Comparison of ENCODE assay signal across 8 cellular contexts in the genomic region with DNA sequence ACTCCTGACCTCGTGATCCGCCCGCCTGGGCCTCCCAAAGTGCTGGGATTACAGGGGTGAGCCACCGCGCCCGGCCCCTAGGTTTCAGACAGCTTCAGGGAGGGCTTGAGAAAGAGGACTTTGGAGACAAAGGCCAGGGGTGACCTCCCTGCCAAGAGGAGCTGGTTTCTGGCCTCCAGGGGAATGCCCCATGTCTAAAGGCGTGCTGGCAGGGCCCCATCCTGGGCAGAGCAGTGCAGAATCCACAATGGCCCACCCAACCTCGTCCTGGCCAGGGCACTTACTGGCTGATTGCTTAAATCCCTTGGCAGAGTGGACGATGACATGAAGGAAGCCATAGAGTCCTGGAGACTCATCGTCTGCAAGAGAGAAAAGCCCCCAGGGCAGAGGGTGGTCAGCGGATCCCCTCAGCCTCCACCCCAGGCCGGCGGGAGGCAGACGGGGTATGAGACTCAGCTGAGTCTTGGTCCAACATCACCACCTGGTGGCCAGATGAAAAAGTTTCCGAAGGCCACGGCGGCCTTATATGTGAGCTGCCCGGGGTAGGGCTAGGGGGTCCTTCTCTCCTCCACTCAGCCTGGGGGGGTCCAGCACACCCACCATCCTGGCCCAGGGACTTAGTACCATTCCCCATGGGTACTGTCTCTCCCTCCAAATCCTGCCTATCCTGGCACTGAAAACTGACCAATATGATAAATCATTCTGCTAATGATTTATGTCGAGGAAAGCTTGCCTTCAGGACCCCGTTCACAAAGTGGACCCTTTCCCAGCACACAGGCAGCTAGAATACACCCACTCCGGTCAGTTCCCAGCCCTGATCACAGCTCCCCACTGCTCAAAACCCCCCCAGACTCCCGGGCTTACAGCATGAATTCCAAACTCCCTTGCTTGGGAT. TPM values are rescaled to one million over a fixed set of nuclear protein-coding genes. Genes with fewer than 3 reads are reported as not detected.
DNase-seq lines count a peak whose midpoint lies in the region; ATAC-seq and TF ChIP-seq lines count a peak whose summit lies in the region.

No MANE protein-coding gene starts in this region.

- ATAC-seq in lung (ENCODE audit: insufficient read depth, low FRiP score) (no peak), HG03108 (IDR thresholded peaks at IDR 0.05; ENCODE audit: unreplicated experiment) (no peak), HG03139 (IDR thresholded peaks at IDR 0.05; ENCODE audit: unreplicated experiment) (no peak)
- peak; percentile 79 for ATAC-seq in stimulated activated memory B cell treated with anti-CD40 and anti-IgM and Interleukin-4, amounts not matched to agents 10 μg/mL and 1 μg/mL and 100 μg/mL, for 72 hours

- no peaks in the 10 kb centered on the region for H3K27me3 ChIP-seq in lung (ENCODE audit: control insufficient read depth, insufficient read depth)

- H3K9me3 Mint-ChIP-seq in stimulated activated memory B cell treated with anti-CD40 and anti-IgM and Interleukin-4, amounts not matched to agents 10 μg/mL and 1 μg/mL and 100 μg/mL, for 72 hours, result no peaks in the 10 kb centered on the region

- peaks cover 5% of the 10 kb centered on the region for H3K4me1 Mint-ChIP-seq in stimulated activated memory B cell treated with anti-CD40 and anti-IgM and Interleukin-4, amounts not matched to agents 10 μg/mL and 1 μg/mL and 100 μg/mL, for 72 hours

- peak; percentile 39 for TF ChIP-seq CTCF in lung (IDR thresholded peaks at IDR 0.05; ENCODE audit: control extremely low read depth, extremely low read depth)

- no peak overlapping the region for H3K4me3 ChIP-seq in lung

- WGBS in lung, 2 donors, result 55 to 62% methylated on average over 22 of the region's 22 CpGs

- DNase-seq in CMK (ENCODE audit: low read depth) (peak; percentile 14), HuH-7.5 (ENCODE audit: low spot score) (peak; percentile 79), dermis blood vessel endothelial cell (peak; percentile 85), lung (ENCODE audit: low spot score) (peak; percentile 65)
- peak; percentile 15 for DNase-seq in activated CD4-positive, alpha-beta T cell treated with anti-CD3 and anti-CD28 coated beads for 1 hour

- H3K9me3 ChIP-seq in lung (ENCODE audit: control insufficient read depth in 2 of 2, insufficient read depth in 1 of 2, low read length in 1 of 2), result no peaks in the 10 kb centered on the region

- H3K4me3 Mint-ChIP-seq in stimulated activated memory B cell treated with anti-CD40 and anti-IgM and Interleukin-4, amounts not matched to agents 10 μg/mL and 1 μg/mL and 100 μg/mL, for 72 hours, result no peak overlapping the region

- no peak overlapping the region for H3K27ac Mint-ChIP-seq in stimulated activated memory B cell treated with anti-CD40 and anti-IgM and Interleukin-4, amounts not matched to agents 10 μg/mL and 1 μg/mL and 100 μg/mL, for 72 hours

- peaks cover 52% of the 10 kb centered on the region for H3K36me3 Mint-ChIP-seq in stimulated activated memory B cell treated with anti-CD40 and anti-IgM and Interleukin-4, amounts not matched to agents 10 μg/mL and 1 μg/mL and 100 μg/mL, for 72 hours

- no peaks in the 10 kb centered on the region for H3K27me3 Mint-ChIP-seq in stimulated activated memory B cell treated with anti-CD40 and anti-IgM and Interleukin-4, amounts not matched to agents 10 μg/mL and 1 μg/mL and 100 μg/mL, for 72 hours

- H3K27ac ChIP-seq in lung (ENCODE audit: low read depth in 1 of 2, low read length in 1 of 2), result peak overlapping the region in 1 of 2 donors; percentile 4

- H3K36me3 ChIP-seq in lung (ENCODE audit: control insufficient read depth in 2 of 2, insufficient read depth in 2 of 2, low read length in 2 of 2), result peaks cover 5 to 48% of the 10 kb centered on the region in 2 donors

- H3K4me1 ChIP-seq in lung (ENCODE audit: control insufficient read depth in 2 of 2, insufficient read depth in 2 of 2, low read length in 2 of 2), result no peaks in the 10 kb centered on the region

RNA-seq across cellular contexts. Expression of a gene that starts 59.1 kb away (rescaled TPM):
- total RNA-seq in dermis blood vessel endothelial cell (22.3 and 22.4 TPM in 2 replicates), lung (10 to 100 TPM; 11.3 to 12.2 TPM)
- polyA plus RNA-seq in lung, result 1 to 10 TPM; 7.2 to 8.4 TPM

Comparison
In these comparisons a context has a peak if more than half of its experiments do, and no peak if none do; other contexts are left out.
1. DNase-seq: peak in every context shown above with its lines; median percentile 85 in dermis blood vessel endothelial cell; 79 in HuH-7.5; 65 in lung; 15 in activated CD4-positive, alpha-beta T cell treated with anti-CD3 and anti-CD28 coated beads for 1 hour; 14 in CMK.